Comparison of ENCODE assay signal across 11 cellular contexts in the genomic region with DNA sequence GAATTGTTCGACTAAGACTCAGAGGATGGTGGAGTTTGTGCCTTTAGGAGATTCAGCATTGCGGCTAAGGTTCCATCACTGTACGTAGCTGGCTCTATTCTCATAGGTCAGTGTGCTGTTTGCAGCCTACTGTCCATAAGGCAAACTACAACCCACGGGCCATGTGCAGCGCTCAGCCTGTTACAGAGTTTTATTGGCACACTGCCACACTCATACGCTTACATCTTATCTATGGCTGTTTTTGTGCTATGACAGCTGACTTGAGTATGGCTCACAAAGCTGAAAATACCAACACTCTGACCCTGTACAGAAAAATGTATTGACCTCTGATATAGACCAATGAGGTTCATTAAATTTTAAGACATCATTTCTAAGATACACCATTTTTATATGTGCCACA.
A peak's percentile ranks its signal among the peaks of the same experiment; 100 is the strongest.
DNase-seq lines count a peak whose midpoint lies in the region; ATAC-seq and TF ChIP-seq lines count a peak whose summit lies in the region.
"Had no signal": no experiment of that assay in that cellular context is flagged by ENCODE, and none has a peak within 500 bp of the region (broad histone marks: within the 10 kb centered on the region; RNA-seq: fewer than 3 reads in every experiment).

No MANE protein-coding gene starts in this region.

- H3K4me2 ChIP-seq in mesenchymal stem cell (ENCODE audit: low read length, poor library complexity, severe bottlenecking) = no peak overlapping the region

- no peaks in the 10 kb centered on the region for H3K9me3 Mint-ChIP-seq in MCF 10A (ENCODE audit: unreplicated experiment)

- H3K27me3 ChIP-seq in heart right ventricle (no peaks in the 10 kb centered on the region), right atrium auricular region (no peaks in the 10 kb centered on the region), ascending aorta (no peaks in the 10 kb centered on the region), mesenchymal stem cell (ENCODE audit: control insufficient read depth in 1 of 2, insufficient read depth in 1 of 2, low read length in 2 of 2) (no peaks in the 10 kb centered on the region), dorsolateral prefrontal cortex (no peaks in the 10 kb centered on the region)

- H3K27me3 Mint-ChIP-seq in MCF 10A (ENCODE audit: insufficient read depth, unreplicated experiment) = no peaks in the 10 kb centered on the region
- H3K27me3 Mint-ChIP-seq: stimulated activated naive CD8-positive, alpha-beta T cell treated with anti-CD3 and anti-CD28 coated beads, Interleukin-15, Interleukin-2, amounts not matched to agents 100 ng/mL and 50 ng/mL, for 24 hours had no signal

- H3K4me1 Mint-ChIP-seq in MCF 10A (ENCODE audit: insufficient read depth, unreplicated experiment) = peaks cover 15% of the 10 kb centered on the region

- H3K27ac ChIP-seq in heart right ventricle (peak overlapping the region in 5 of 10 donors; percentile 50 to 67 (median 62)), right atrium auricular region (no peak overlapping the region), ascending aorta (peak overlapping the region; percentile 19 to 88), mesenchymal stem cell (ENCODE audit: low read length, poor library complexity, severe bottlenecking) (no peak overlapping the region), dorsolateral prefrontal cortex (peak overlapping the region in 4 of 59 donors; percentile 6 to 53 (median 30))

- no peak overlapping the region for H3K14ac ChIP-seq in mesenchymal stem cell (ENCODE audit: low read length in 2 of 2)

- peaks cover 11% of the 10 kb centered on the region for H3K36me3 Mint-ChIP-seq in MCF 10A (ENCODE audit: insufficient read depth, unreplicated experiment)

- H2BK12ac ChIP-seq in mesenchymal stem cell (ENCODE audit: low read length in 2 of 2) = peak overlapping the region in 1 of 2 experiments; percentile 10

- no peak overlapping the region for H3K9ac ChIP-seq in mesenchymal stem cell (ENCODE audit: low read length)

- no peak overlapping the region for H2AK5ac ChIP-seq in mesenchymal stem cell (ENCODE audit: low read length, severe bottlenecking)

- H2BK120ac ChIP-seq in mesenchymal stem cell (ENCODE audit: low read depth, low read length) = no peak overlapping the region

- no peak overlapping the region for H2BK5ac ChIP-seq in mesenchymal stem cell (ENCODE audit: low read depth, low read length, poor library complexity, severe bottlenecking)

- H3K18ac ChIP-seq in mesenchymal stem cell (ENCODE audit: low read depth in 1 of 2, low read length in 2 of 2) = peak overlapping the region in 1 of 2 experiments; percentile 35

- no peak overlapping the region for H3K27ac Mint-ChIP-seq in MCF 10A (ENCODE audit: low read depth, unreplicated experiment)

- H3K23ac ChIP-seq in mesenchymal stem cell (ENCODE audit: low read length in 2 of 2) = no peak overlapping the region

- H2AFZ ChIP-seq in mesenchymal stem cell (ENCODE audit: low read depth, low read length) = no peak overlapping the region

- TF ChIP-seq CTCF in heart right ventricle (IDR thresholded peaks at IDR 0.05) = no peak
- no peak for TF ChIP-seq CTCF in right atrium auricular region (IDR thresholded peaks at IDR 0.05)
- no peak for TF ChIP-seq CTCF in ascending aorta (IDR thresholded peaks at IDR 0.05)
- no peak for TF ChIP-seq CTCF in MCF 10A (IDR thresholded peaks at IDR 0.05; ENCODE audit: unreplicated experiment)
- no peak for TF ChIP-seq CTCF in dorsolateral prefrontal cortex (IDR thresholded peaks at IDR 0.05 in 54 of 56, conservative IDR thresholded peaks at IDR 0.05 in 2 of 56; ENCODE audit: low read depth in 1 of 56, partially characterized antibody in 56 of 56)

- no peak overlapping the region for H2BK15ac ChIP-seq in mesenchymal stem cell (ENCODE audit: low read depth, poor library complexity, severe bottlenecking)

- CTCF ChIA-PET in MCF 10A (lab: Yijun Ruan, JAX) = no interaction called here

- no TSS peak for BruUV-seq in MCF 10A (replicated peaks; lab: Mats Ljungman, UMichigan)

- H3K4ac ChIP-seq in mesenchymal stem cell (ENCODE audit: low read depth in 1 of 2, low read length in 2 of 2) = no peak overlapping the region

- H3K79me1 ChIP-seq in mesenchymal stem cell (replicated peaks; ENCODE audit: low read length, poor library complexity, severe bottlenecking) = peaks cover 22% of the 10 kb centered on the region

- POLR2A ChIA-PET in MCF 10A (lab: Yijun Ruan, JAX) = no interaction called here

- DNase-seq in heart right ventricle (peak in 1 of 2 donors; percentile 57), right atrium auricular region (ENCODE audit: low spot score) (no peak), ascending aorta (ENCODE audit: low spot score in 2 of 2) (no peak), mesenchymal stem cell (peak; percentile 45), MCF 10A (ENCODE audit: unreplicated experiment) (no peak), dorsolateral prefrontal cortex (no peak), RPMI8226 (no peak), T-helper 9 cell (no peak)
- DNase-seq: NCI-H1105 had no signal

- 46 to 61% methylated on average over 6 of the region's 6 CpGs for WGBS in heart right ventricle, 2 donors
- 84% methylated on average over 6 of the region's 6 CpGs for WGBS in mesenchymal stem cell

- H4K8ac ChIP-seq in mesenchymal stem cell (ENCODE audit: low read length) = no peak overlapping the region

- H3K9me3 ChIP-seq in heart right ventricle (no peaks in the 10 kb centered on the region), right atrium auricular region (no peaks in the 10 kb centered on the region), ascending aorta (no peaks in the 10 kb centered on the region), mesenchymal stem cell (ENCODE audit: control insufficient read depth, low read length) (no peaks in the 10 kb centered on the region)

- no peak overlapping the region for H3K4me3 ChIP-seq in heart right ventricle
- H3K4me3 ChIP-seq in right atrium auricular region = no peak overlapping the region
- no peak overlapping the region for H3K4me3 ChIP-seq in ascending aorta
- H3K4me3 ChIP-seq in mesenchymal stem cell (ENCODE audit: insufficient read depth in 1 of 2, low read depth in 1 of 2, low read length in 2 of 2) = no peak overlapping the region
- no peak overlapping the region for H3K4me3 ChIP-seq in dorsolateral prefrontal cortex
- H3K4me3 ChIP-seq: lung had no signal

- peaks cover 0 to 21% (median 0%) of the 10 kb centered on the region in 9 donors for H3K36me3 ChIP-seq in heart right ventricle
- H3K36me3 ChIP-seq in right atrium auricular region = no peaks in the 10 kb centered on the region
- H3K36me3 ChIP-seq in ascending aorta = no peaks in the 10 kb centered on the region
- peaks cover 8 to 28% of the 10 kb centered on the region in 2 experiments for H3K36me3 ChIP-seq in mesenchymal stem cell (ENCODE audit: control insufficient read depth in 1 of 2, insufficient read depth in 2 of 2, low read depth in 1 of 2, low read length in 2 of 2)

- H4K91ac ChIP-seq in mesenchymal stem cell (ENCODE audit: low read length) = no peak overlapping the region

- intact Hi-C loops in heart right ventricle (cut with DNase I) = no loop called here
- intact Hi-C loops in ascending aorta (cut with DNase I) = no loop called here
- intact Hi-C loops in MCF 10A (cut with micrococcal nuclease) = no loop called here
- intact Hi-C loops in dorsolateral prefrontal cortex (cut with DNase I) = no loop called here

- H3K4me1 ChIP-seq in heart right ventricle (peaks cover 4 to 54% (median 45%) of the 10 kb centered on the region in 9 donors), right atrium auricular region (peaks cover 0 to 42% of the 10 kb centered on the region in 2 donors), ascending aorta (peaks cover 16 to 38% of the 10 kb centered on the region in 2 donors), mesenchymal stem cell (ENCODE audit: control insufficient read depth, insufficient read depth, low read depth, low read length) (no peaks in the 10 kb centered on the region)

- no peak overlapping the region for H3K4me3 Mint-ChIP-seq in MCF 10A (ENCODE audit: unreplicated experiment)
- H3K4me3 Mint-ChIP-seq: stimulated activated naive CD8-positive, alpha-beta T cell treated with anti-CD3 and anti-CD28 coated beads, Interleukin-15, Interleukin-2, amounts not matched to agents 100 ng/mL and 50 ng/mL, for 24 hours had no signal

- peak in 7 of 8 donors; percentile 46 to 86 (median 60) for ATAC-seq in heart right ventricle

Comparison
In these comparisons a context has a peak if more than half of its experiments do, and no peak if none do; other contexts are left out.
1. H3K27ac ChIP-seq: peak in ascending aorta (2 of 2); none in right atrium auricular region (0 of 2) and mesenchymal stem cell (single experiment).